Comparison of ENCODE assay signal across 17 cellular contexts in genomic region chr13:109719962-109720646, GRCh38.
"Had no signal": no experiment of that assay in that cellular context is flagged by ENCODE, and none has a peak within 500 bp of the region (broad histone marks: within the 10 kb centered on the region; RNA-seq: fewer than 3 reads in every experiment).

No MANE protein-coding gene starts in this region.

- H3K36me3 ChIP-seq: ascending aorta, esophagus squamous epithelium, neural progenitor cell, stomach had no signal

- H3K4me1 ChIP-seq: ascending aorta, esophagus squamous epithelium, parathyroid adenoma, stomach had no signal

- DNase-seq: activated CD4-positive, alpha-beta T cell treated with anti-CD3 and anti-CD28 coated beads for 4 hours; activated CD8-positive, alpha-beta memory T cell treated with anti-CD3 and anti-CD28 coated beads, Interleukin-2, amount 50 U/mL, for 4 hours; activated CD8-positive, alpha-beta T cell treated with anti-CD3 and anti-CD28 coated beads for 36 hours; activated gamma-delta T cell treated with Interleukin-2 at 50 U/mL for 16 hours; activated T-cell treated with anti-CD3 and anti-CD28 coated beads, Interleukin-2, amount 50 U/mL, for 72 hours; esophagus squamous epithelium; foreskin fibroblast; glutamatergic neuron; immature natural killer cell; midbrain; stimulated activated CD4-positive, alpha-beta T cell treated with anti-CD3 and anti-CD28 coated beads, Interleukin-4, amount 100 ng/mL, for 4 hours had no signal

- H3K4me3 ChIP-seq: ascending aorta, esophagus squamous epithelium, lung, neural progenitor cell, skin epidermis, stomach had no signal

- H3K27me3 ChIP-seq: ascending aorta, neural progenitor cell, stomach had no signal

- H3K27ac ChIP-seq: ascending aorta, esophagus squamous epithelium, neural progenitor cell, parathyroid adenoma, skin epidermis had no signal

- H3K9ac ChIP-seq: neural progenitor cell, parathyroid adenoma had no signal

- H3K9me3 ChIP-seq: ascending aorta, esophagus squamous epithelium, stomach had no signal
